ENCODE assay signal across 7 cellular contexts in the genomic region with DNA sequence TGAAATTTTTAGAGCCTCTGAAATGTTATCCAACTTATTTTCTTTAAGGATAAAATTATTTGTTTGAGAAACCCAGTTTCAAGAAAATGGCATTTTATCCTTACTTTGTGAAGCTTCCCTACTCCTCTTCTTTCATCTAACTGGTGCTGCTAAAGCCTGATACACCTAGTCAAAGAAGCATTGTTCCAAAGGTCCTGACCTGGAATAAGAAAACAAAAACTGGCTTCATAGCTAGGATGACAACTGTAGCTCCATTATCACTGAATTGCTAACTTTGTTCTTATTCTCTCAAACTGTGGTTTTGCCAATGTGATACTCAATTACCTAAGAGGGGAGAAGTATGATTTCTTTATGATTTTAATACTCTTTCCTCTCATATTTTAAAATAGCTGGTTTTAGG.
"Had no signal": no experiment of that assay in that cellular context is flagged by ENCODE, and none has a peak within 500 bp of the region (broad histone marks: within the 10 kb centered on the region; RNA-seq: fewer than 3 reads in every experiment).

No MANE protein-coding gene starts in this region.

- DNase-seq: H9, HCEC 1CT, IMR-90, KG1 had no signal

- H2AFZ ChIP-seq: GM23338 had no signal

- ATAC-seq: GM23338, K562 had no signal

- H3K27ac ChIP-seq: HL-60 had no signal

- H3K4me2 ChIP-seq: GM23338 had no signal

- H3K4me3 ChIP-seq: GM23338, K562 had no signal
